Comparison of ENCODE assay signal across 18 cellular contexts in the genomic region with DNA sequence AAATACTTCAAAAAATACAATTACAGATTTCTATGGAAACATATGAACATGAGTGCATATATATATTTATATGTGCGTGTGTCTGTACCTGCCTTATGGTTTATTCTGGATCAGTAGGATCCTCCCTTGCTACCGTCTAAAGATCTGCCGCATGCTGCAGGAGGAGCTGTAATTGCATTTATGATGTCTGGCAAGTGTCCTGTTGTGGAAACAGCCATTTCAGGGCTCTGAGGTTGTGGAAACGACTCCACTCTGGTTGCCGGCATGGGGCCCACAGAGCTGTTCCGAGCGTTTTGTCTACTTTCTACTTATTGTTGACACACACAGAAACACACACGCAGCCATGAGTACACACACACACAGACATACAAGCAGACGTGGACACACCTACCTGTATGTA. TPM values are rescaled to one million over a fixed set of nuclear protein-coding genes. Genes with fewer than 3 reads are reported as not detected.
DNase-seq lines count a peak whose midpoint lies in the region; ATAC-seq and TF ChIP-seq lines count a peak whose summit lies in the region.
"Had no signal": no experiment of that assay in that cellular context is flagged by ENCODE, and none has a peak within 500 bp of the region (broad histone marks: within the 10 kb centered on the region; RNA-seq: fewer than 3 reads in every experiment).

No MANE protein-coding gene starts in this region.

- no peak overlapping the region for H3K27ac ChIP-seq in right atrium auricular region
- peak overlapping the region; percentile 94 for H3K27ac ChIP-seq in KOPT-K1 (ENCODE audit: low read depth, low read length, poor library complexity, severe bottlenecking)
- peak overlapping the region; percentile 86 for H3K27ac ChIP-seq in thymus (ENCODE audit: low read depth)
- no peak overlapping the region for H3K27ac ChIP-seq in neural progenitor cell
- H3K27ac ChIP-seq: C4-2B had no signal

- no peaks in the 10 kb centered on the region for H3K9me3 ChIP-seq in right atrium auricular region
- no peaks in the 10 kb centered on the region for H3K9me3 ChIP-seq in KOPT-K1 (ENCODE audit: insufficient read depth, low read length, poor library complexity, severe bottlenecking)
- H3K9me3 ChIP-seq in thymus (ENCODE audit: control insufficient read depth), result no peaks in the 10 kb centered on the region
- H3K9me3 ChIP-seq in neural progenitor cell (ENCODE audit: low read depth), result no peaks in the 10 kb centered on the region
- H3K9me3 ChIP-seq: Caco-2 had no signal

- WGBS in thymus, result 38% methylated on average over 9 of the region's 9 CpGs

- H3K36me3 Mint-ChIP-seq in neural progenitor cell, result peaks cover 12% of the 10 kb centered on the region

- H3K4me3 Mint-ChIP-seq in neural progenitor cell, result no peak overlapping the region
- H3K4me3 Mint-ChIP-seq: B cell; CD4-positive, alpha-beta T cell; H9 had no signal

- H3K36me3 ChIP-seq in right atrium auricular region (peaks cover 31% of the 10 kb centered on the region), KOPT-K1 (ENCODE audit: insufficient read depth, low read length) (peaks cover 70% of the 10 kb centered on the region), thymus (ENCODE audit: control insufficient read depth, insufficient read depth) (peaks cover 32% of the 10 kb centered on the region), neural progenitor cell (no peaks in the 10 kb centered on the region)

- no peak for ATAC-seq in left lobe of liver

- no peak overlapping the region for H3K9ac ChIP-seq in neural progenitor cell

- TF ChIP-seq CTCF in right atrium auricular region (IDR thresholded peaks at IDR 0.05) (no peak), neural progenitor cell (IDR thresholded peaks at IDR 0.05) (no peak)

- DNase-seq in cardiac septum (ENCODE audit: low spot score) (peak; percentile 44), right atrium auricular region (ENCODE audit: low spot score) (no peak), SK-N-DZ (ENCODE audit: low spot score) (peak; percentile 45), left lobe of liver (ENCODE audit: low spot score) (no peak), hippocampal formation (lab: John Stamatoyannopoulos, UW) (no peak), neural progenitor cell (ENCODE audit: low spot score) (no peak)
- DNase-seq: 8988T; Caco-2; CD4-positive, alpha-beta T cell; GDM1; GOT3; H9 had no signal

- H3K27ac Mint-ChIP-seq in neural progenitor cell, result no peak overlapping the region
- H3K27ac Mint-ChIP-seq: B cell; CD4-positive, alpha-beta T cell; H9 had no signal

- H3K4me1 Mint-ChIP-seq in neural progenitor cell, result peaks cover 32% of the 10 kb centered on the region

- no peak overlapping the region for H2AFZ ChIP-seq in neural progenitor cell (replicated peaks)

- peaks cover 7% of the 10 kb centered on the region for H3K79me2 ChIP-seq in neural progenitor cell (ENCODE audit: low read depth)

- intact Hi-C loops in cardiac septum (cut with DNase I), result no loop called here

- H4K20me1 ChIP-seq in neural progenitor cell (ENCODE audit: low read depth), result no peaks in the 10 kb centered on the region

- no peak overlapping the region for H3K4me2 ChIP-seq in neural progenitor cell

- H3K4me1 ChIP-seq in right atrium auricular region, result peaks cover 0 to 32% of the 10 kb centered on the region in 2 donors
- peaks cover 78% of the 10 kb centered on the region for H3K4me1 ChIP-seq in thymus (ENCODE audit: control insufficient read depth, insufficient read depth, low read length)
- peaks cover 10% of the 10 kb centered on the region for H3K4me1 ChIP-seq in neural progenitor cell

- peaks cover 6% of the 10 kb centered on the region for H3K27me3 Mint-ChIP-seq in neural progenitor cell (ENCODE audit: insufficient read depth, low read depth)
- H3K27me3 Mint-ChIP-seq: B cell; CD4-positive, alpha-beta T cell had no signal

- H3K4me3 ChIP-seq in right atrium auricular region, result no peak overlapping the region
- peak overlapping the region; percentile 50 for H3K4me3 ChIP-seq in thymus (ENCODE audit: low read length)
- H3K4me3 ChIP-seq in neural progenitor cell, result no peak overlapping the region

- H3K27me3 ChIP-seq in right atrium auricular region (no peaks in the 10 kb centered on the region), thymus (ENCODE audit: control insufficient read depth, insufficient read depth) (no peaks in the 10 kb centered on the region), neural progenitor cell (no peaks in the 10 kb centered on the region)

- peaks cover 23% of the 10 kb centered on the region for H3F3A ChIP-seq in neural progenitor cell (ENCODE audit: low read depth)

- no peaks in the 10 kb centered on the region for H3K9me3 Mint-ChIP-seq in neural progenitor cell
- H3K9me3 Mint-ChIP-seq: CD4-positive, alpha-beta T cell; H9 had no signal

RNA-seq across cellular contexts. Expression of gene CD99, which starts 21.3 kb away (rescaled TPM):
- total RNA-seq in cardiac septum (327 TPM), right atrium auricular region (100 to 1,000 TPM; 234 to 282 TPM), left lobe of liver (152 TPM), neural progenitor cell (ENCODE audit: low replicate concordance) (70.4 and 81.8 TPM in 2 replicates)
- polyA plus RNA-seq in SK-N-DZ (2014; cell fraction: cytosol; rRNA removed), result 14.2 and 16.4 TPM in 2 replicates
- 8.1 and 9.2 TPM in 2 replicates for polyA plus RNA-seq in SK-N-DZ (2014; cell fraction: nucleus; rRNA removed)
- polyA plus RNA-seq in thymus, result 547 TPM

RNA-seq across cellular contexts. Expression of gene XG, which starts 39.4 kb away (rescaled TPM):
- total RNA-seq in cardiac septum, result 2.6 TPM
- total RNA-seq in right atrium auricular region, result 1 to 10 TPM in 1 of 2 donors, under 1 TPM in 1; 0.51 to 1.3 TPM
- not detected in 2 replicates for polyA plus RNA-seq in SK-N-DZ (2014; cell fraction: cytosol; rRNA removed)
- 0.06 TPM in 1 of 2 replicates, not detected in the other for polyA plus RNA-seq in SK-N-DZ (2014; cell fraction: nucleus; rRNA removed)
- polyA plus RNA-seq in thymus, result 1.3 TPM
- not detected for total RNA-seq in left lobe of liver
- total RNA-seq in neural progenitor cell (ENCODE audit: low replicate concordance), result not detected in 2 replicates
- total RNA-seq: B cell; CD4-positive, alpha-beta T cell; Daoy; HT-29 had no signal

Comparison
In these comparisons a context has a peak if more than half of its experiments do, and no peak if none do; other contexts are left out.
1. DNase-seq: peak in cardiac septum (single experiment) and SK-N-DZ (single experiment); none in right atrium auricular region (single experiment), left lobe of liver (single experiment), hippocampal formation (0 of 2) and neural progenitor cell (single experiment).
2. H3K27ac ChIP-seq: peak in KOPT-K1 (single experiment) and thymus (single experiment); none in right atrium auricular region (0 of 2) and neural progenitor cell (single experiment).